8 cellular contexts compared by ENCODE assay signal in genomic region chr3:141410408-141410807, GRCh38. TPM values are rescaled to one million over a fixed set of nuclear protein-coding genes. Genes with fewer than 3 reads are reported as not detected.
DNase-seq lines count a peak whose midpoint lies in the region; ATAC-seq and TF ChIP-seq lines count a peak whose summit lies in the region.

No MANE protein-coding gene starts in this region.

- peak overlapping the region; percentile 97 for H3K27ac Mint-ChIP-seq in activated B cell treated with CpG ODN at 0.5 μM for 24 hours

- H3K9me3 ChIP-seq in heart left ventricle, result no peaks in the 10 kb centered on the region
- H3K9me3 ChIP-seq in spleen, result no peaks in the 10 kb centered on the region

- H3K27ac ChIP-seq in heart left ventricle, result peak overlapping the region; percentile 93 to 99 (median 98)
- H3K27ac ChIP-seq in spleen, result peak overlapping the region; percentile 69 to 96 (median 86)

- TF ChIP-seq POLR2A in heart left ventricle (IDR thresholded peaks at IDR 0.05), result peak in 1 of 2 donors; percentile 24
- no peak for TF ChIP-seq POLR2A in spleen (IDR thresholded peaks at IDR 0.05)

- CTCF ChIA-PET in activated B cell treated with CpG ODN at 0.5 μM for 24 hours (lab: Charles Lee), result interaction anchor here (1.0 to 1.2 kb wide), 2 partner anchors 50 to 108 kb away, joined by 3 read pairs; no protein-coding TSS in a partner anchor

- intact Hi-C loops in activated B cell treated with CpG ODN at 0.5 μM for 24 hours (cut with micrococcal nuclease), result no loop called here
- intact Hi-C loops in heart left ventricle (cut with DNase I), result loop anchor here in 4 of 10 donors (2.0 to 5.0 kb wide), 4 partner anchors 16 to 42 kb away; partner anchors contain the start of gene ZBTB38 (in 1 of the 4)
- intact Hi-C loops in spleen (cut with DNase I; ENCODE audit: low total_unique reads), result no loop called here

- H3K36me3 Mint-ChIP-seq in activated B cell treated with CpG ODN at 0.5 μM for 24 hours (ENCODE audit: low read depth), result peaks cover 57% of the 10 kb centered on the region

- H3K27me3 ChIP-seq in heart left ventricle (no peaks in the 10 kb centered on the region), spleen (replicated peaks in 1 of 7) (no peaks in the 10 kb centered on the region)

- peaks cover 57% of the 10 kb centered on the region for H3K4me1 Mint-ChIP-seq in activated B cell treated with CpG ODN at 0.5 μM for 24 hours

- WGBS in heart left ventricle, 4 donors, result 0 to 12% (median 6%) methylated on average over 3 of the region's 3 CpGs
- WGBS in spleen, 5 donors, result 35 to 67% (median 47%) methylated on average over 3 of the region's 3 CpGs

- H3K27me3 Mint-ChIP-seq in activated B cell treated with CpG ODN at 0.5 μM for 24 hours, result no peaks in the 10 kb centered on the region

- no peaks in the 10 kb centered on the region for H3K9me3 Mint-ChIP-seq in activated B cell treated with CpG ODN at 0.5 μM for 24 hours

- no peak for TF ChIP-seq CTCF in activated B cell treated with CpG ODN at 0.5 μM for 24 hours (IDR thresholded peaks at IDR 0.05)
- peak in 1 of 12 donors; percentile 19 for TF ChIP-seq CTCF in heart left ventricle (IDR thresholded peaks at IDR 0.05)
- TF ChIP-seq CTCF in spleen (IDR thresholded peaks at IDR 0.05 in 8 of 11, conservative IDR thresholded peaks at IDR 0.05 in 3 of 11), result no peak

- DNase-seq in HT1080 (ENCODE audit: low read depth) (peak; percentile 74), activated B cell treated with CpG ODN at 0.5 μM for 24 hours (no peak), heart left ventricle (peak in 4 of 5 donors; percentile 79 to 86 (median 83)), spleen (no peak), NCI-H748 (lab: John Stamatoyannopoulos, UW; ENCODE audit: unreplicated experiment) (no peak), HK-2 (ENCODE audit: unreplicated experiment) (no peak)

- POLR2A ChIA-PET in activated B cell treated with CpG ODN at 0.5 μM for 24 hours (lab: Charles Lee), result interaction anchor here (0.7 to 4.4 kb wide), 2 partner anchors 8 to 99 kb away, joined by 3 to 39 read pairs; no protein-coding TSS in a partner anchor

- peaks cover 0 to 63% (median 58%) of the 10 kb centered on the region in 9 donors for H3K36me3 ChIP-seq in heart left ventricle
- H3K36me3 ChIP-seq in spleen, result peaks cover 0 to 68% (median 17%) of the 10 kb centered on the region in 6 donors

- H3K4me3 ChIP-seq in heart left ventricle (peak overlapping the region in 3 of 12 donors; percentile 2 to 28 (median 3)), spleen (peak overlapping the region in 1 of 8 donors; percentile 23)

- H3K4me1 ChIP-seq in heart left ventricle (peaks cover 9 to 100% (median 90%) of the 10 kb centered on the region in 12 donors), spleen (peaks cover 38 to 100% (median 87%) of the 10 kb centered on the region in 6 donors)

- no peak for ATAC-seq in activated B cell treated with CpG ODN at 0.5 μM for 24 hours (ENCODE audit: low read depth)
- peak; percentile 71 to 80 (median 80) for ATAC-seq in heart left ventricle
- no peak for ATAC-seq in GM18519 (IDR thresholded peaks at IDR 0.05; ENCODE audit: low FRiP score, unreplicated experiment)
- ATAC-seq in HG02970 (IDR thresholded peaks at IDR 0.05; ENCODE audit: low FRiP score, unreplicated experiment), result no peak

- H3K4me3 Mint-ChIP-seq in activated B cell treated with CpG ODN at 0.5 μM for 24 hours, result no peak overlapping the region

RNA-seq across cellular contexts. Expression of gene ZBTB38, which starts 42.1 kb away (rescaled TPM):
- 225 and 266 TPM in 2 replicates for total RNA-seq in HT1080 (2014; rRNA removed; shearing (Covaris generic))
- polyA plus RNA-seq in HT1080 (2015; cell fraction: cytosol; rRNA removed), result 155 and 233 TPM in 2 replicates
- 268 and 276 TPM in 2 replicates for polyA plus RNA-seq in HT1080 (2015; cell fraction: nucleus; rRNA removed)
- total RNA-seq in activated B cell treated with CpG ODN at 0.5 μM for 24 hours (39.5 and 45.2 TPM in 2 replicates), heart left ventricle (100 to 1,000 TPM in 7 of 9 donors, 10 to 100 TPM in 2; 97.5 to 189 (median 128) TPM), spleen (100 to 1,000 TPM in 2 of 7 donors, 10 to 100 TPM in 5; 42.8 to 122 (median 73.7) TPM)
- polyA plus RNA-seq in heart left ventricle (10 to 100 TPM; 15.5 to 88.1 TPM), spleen (1 to 10 TPM; 4.8 to 8.4 (median 5.6) TPM)

Comparison
In these comparisons a context has a peak if more than half of its experiments do, and no peak if none do; other contexts are left out.
1. DNase-seq: peak in HT1080 (single experiment) and heart left ventricle (4 of 5); none in activated B cell treated with CpG ODN at 0.5 μM for 24 hours (single experiment), spleen (single experiment), NCI-H748 (single experiment) and HK-2 (single experiment).
2. ATAC-seq: peak in heart left ventricle (4 of 4); none in activated B cell treated with CpG ODN at 0.5 μM for 24 hours (single experiment), GM18519 (single experiment) and HG02970 (single experiment).